ENCODE assay signal across 20 cellular contexts in genomic region chr3:158158969-158159368, GRCh38. TPM values are rescaled to one million over a fixed set of nuclear protein-coding genes. Genes with fewer than 3 reads are reported as not detected.
A peak's percentile ranks its signal among the peaks of the same experiment; 100 is the strongest.
DNase-seq lines count a peak whose midpoint lies in the region; ATAC-seq and TF ChIP-seq lines count a peak whose summit lies in the region.
"Had no signal": no experiment of that assay in that cellular context is flagged by ENCODE, and none has a peak within 500 bp of the region (broad histone marks: within the 10 kb centered on the region; RNA-seq: fewer than 3 reads in every experiment).

No MANE protein-coding gene starts in this region.

- no peaks in the 10 kb centered on the region for H3K4me1 ChIP-seq in neural progenitor cell
- H3K4me1 ChIP-seq: BE2C, HAP-1 had no signal

- in situ Hi-C loops in SK-MEL-5 (cut with HindIII; ENCODE audit: low pct_unique_long_range_greater_than_20kb, low sequenced_read_pairs): no loop called here

- no peaks in the 10 kb centered on the region for H3K27me3 Mint-ChIP-seq in neural progenitor cell (ENCODE audit: insufficient read depth, low read depth)
- H3K27me3 Mint-ChIP-seq: CD4-positive, CD25-positive, alpha-beta regulatory T cell; CD8-positive, alpha-beta memory T cell had no signal

- H3K4me2 ChIP-seq in neural progenitor cell: no peak overlapping the region

- H3F3A ChIP-seq in neural progenitor cell (ENCODE audit: low read depth): no peaks in the 10 kb centered on the region

- no peak overlapping the region for H2AFZ ChIP-seq in neural progenitor cell (replicated peaks)
- H2AFZ ChIP-seq: GM23248 had no signal

- H3K79me2 ChIP-seq in neural progenitor cell (ENCODE audit: low read depth): no peaks in the 10 kb centered on the region

- no peak for TF ChIP-seq POLR2A in erythroblast (IDR thresholded peaks at IDR 0.05; ENCODE audit: low read length)

- ATAC-seq in left colon (no peak), HG03097 (IDR thresholded peaks at IDR 0.05; ENCODE audit: low FRiP score, unreplicated experiment) (no peak)
- ATAC-seq: GM12878 had no signal

- H3K4me3 ChIP-seq in neural progenitor cell: no peak overlapping the region
- H3K4me3 ChIP-seq: GM12878, GM23248, HAP-1 had no signal

- DNase-seq in SK-MEL-5 (ENCODE audit: low read depth, low spot score) (peak; percentile 73), erythroblast (lab: John Stamatoyannopoulos, UW) (peak; percentile 22 to 45), neural progenitor cell (ENCODE audit: low spot score) (no peak), left colon (no peak)
- DNase-seq in stimulated activated CD4-positive, alpha-beta T cell treated with anti-CD3 and anti-CD28 coated beads, Interleukin-12 subunit alpha, Interleukin-12 subunit beta, amount 100 ng/mL, for 4 hours: no peak
- DNase-seq: ACHN; BE2C; C1 segment of cervical spinal cord; CD4-positive, CD25-positive, alpha-beta regulatory T cell; CD8-positive, alpha-beta memory T cell; COR-L47; DMS 273 treated with DMSO at 0.1 percent for 48 hours; DMS53; DND-41; EL; GM23248 had no signal

- H3K9me3 ChIP-seq in neural progenitor cell (ENCODE audit: low read depth): no peaks in the 10 kb centered on the region
- H3K9me3 ChIP-seq: BE2C, HAP-1 had no signal

- H4K20me1 ChIP-seq in neural progenitor cell (ENCODE audit: low read depth): peaks cover 4% of the 10 kb centered on the region

- H3K36me3 Mint-ChIP-seq in neural progenitor cell: peaks cover 8% of the 10 kb centered on the region

- no peak overlapping the region for H3K27ac ChIP-seq in neural progenitor cell
- H3K27ac ChIP-seq: GM23248 had no signal

- H3K27ac Mint-ChIP-seq in neural progenitor cell: peak overlapping the region; percentile 64
- H3K27ac Mint-ChIP-seq: CD4-positive, CD25-positive, alpha-beta regulatory T cell; CD8-positive, alpha-beta memory T cell had no signal

- H3K36me3 ChIP-seq in neural progenitor cell: no peaks in the 10 kb centered on the region
- H3K36me3 ChIP-seq: BE2C, HAP-1 had no signal

- intact Hi-C loops in left colon (cut with DNase I, micrococcal nuclease): no loop called here

- no peak for TF ChIP-seq CTCF in neural progenitor cell (IDR thresholded peaks at IDR 0.05)

- peaks cover 8% of the 10 kb centered on the region for H3K9me3 Mint-ChIP-seq in neural progenitor cell

- no peaks in the 10 kb centered on the region for H3K27me3 ChIP-seq in neural progenitor cell
- H3K27me3 ChIP-seq: BE2C had no signal

- H3K4me1 Mint-ChIP-seq in neural progenitor cell: no peaks in the 10 kb centered on the region

- no peak overlapping the region for H3K9ac ChIP-seq in neural progenitor cell
- H3K9ac ChIP-seq: GM23248 had no signal

- H3K4me3 Mint-ChIP-seq in neural progenitor cell: no peak overlapping the region
- H3K4me3 Mint-ChIP-seq: CD4-positive, CD25-positive, alpha-beta regulatory T cell; CD8-positive, alpha-beta memory T cell had no signal

RNA-seq across cellular contexts. Expression of gene RSRC1, which starts 49.1 kb away (rescaled TPM):
- 63.9 and 64.6 TPM in 2 replicates for total RNA-seq in SK-MEL-5 (2014; rRNA removed; shearing (Covaris generic))
- 24.8 and 29.1 TPM in 2 replicates for polyA plus RNA-seq in SK-MEL-5 (2015; cell fraction: cytosol; rRNA removed)
- 10.1 and 19.9 TPM in 2 replicates for polyA plus RNA-seq in SK-MEL-5 (2015; cell fraction: nucleus; rRNA removed)
- total RNA-seq in neural progenitor cell (ENCODE audit: low replicate concordance) (48.6 and 80.5 TPM in 2 replicates), left colon (10 to 100 TPM; 24.9 to 30.6 TPM)

RNA-seq across cellular contexts. Expression of gene SHOX2, which starts 52.7 kb away (rescaled TPM):
- 5.3 and 7.7 TPM in 2 replicates for total RNA-seq in SK-MEL-5 (2014; rRNA removed; shearing (Covaris generic))
- 9.1 and 11.2 TPM in 2 replicates for polyA plus RNA-seq in SK-MEL-5 (2015; cell fraction: cytosol; rRNA removed)
- polyA plus RNA-seq in SK-MEL-5 (2015; cell fraction: nucleus; rRNA removed): 126 TPM in 2 replicates
- total RNA-seq in neural progenitor cell (ENCODE audit: low replicate concordance) (not detected in 2 replicates), left colon (under 1 TPM; 0.09 to 0.36 TPM)
- total RNA-seq: CD4-positive, CD25-positive, alpha-beta regulatory T cell; CD8-positive, alpha-beta memory T cell; HT-29 had no signal
- polyA plus RNA-seq: CD4-positive, CD25-positive, alpha-beta regulatory T cell; CD8-positive, alpha-beta memory T cell had no signal

Comparison
In these comparisons a context has a peak if more than half of its experiments do, and no peak if none do; other contexts are left out.
1. DNase-seq: peak in SK-MEL-5 (single experiment) and erythroblast (2 of 2); none in neural progenitor cell (single experiment), left colon (0 of 2) and stimulated activated CD4-positive, alpha-beta T cell treated with anti-CD3 and anti-CD28 coated beads, Interleukin-12 subunit alpha, Interleukin-12 subunit beta, amount 100 ng/mL, for 4 hours (single experiment).